Comparison of ENCODE assay signal across 10 cellular contexts in genomic region chr6:74606488-74607135, GRCh38.
DNase-seq lines count a peak whose midpoint lies in the region; ATAC-seq and TF ChIP-seq lines count a peak whose summit lies in the region.
"Had no signal": no experiment of that assay in that cellular context is flagged by ENCODE, and none has a peak within 500 bp of the region (broad histone marks: within the 10 kb centered on the region; RNA-seq: fewer than 3 reads in every experiment).

No MANE protein-coding gene starts in this region.

- H3K4me3 ChIP-seq in fibroblast of pulmonary artery (replicated peaks; ENCODE audit: low read depth, low read length), result peak overlapping the region; percentile 30

- H3K36me3 Mint-ChIP-seq in T-cell, result no peaks in the 10 kb centered on the region

- CTCF ChIA-PET in RWPE1 (lab: Yijun Ruan, JAX) (no interaction called here), T-cell (lab: Charles Lee) (interaction anchor here in 1 of 2 donors (0.6 kb wide), 1 partner anchor 604 kb away, joined by 3 read pairs; no protein-coding TSS in a partner anchor)

- H3K27ac Mint-ChIP-seq in T-cell, result no peak overlapping the region

- TF ChIP-seq CTCF in RWPE1 (conservative IDR thresholded peaks at IDR 0.05; ENCODE audit: low read depth) (no peak), fibroblast of pulmonary artery (IDR thresholded peaks at IDR 0.05; ENCODE audit: low read length, missing control alignments) (no peak)

- H3K4me3 Mint-ChIP-seq in T-cell, result no peak overlapping the region
- H3K4me3 Mint-ChIP-seq: neural crest cell had no signal

- H3K4me1 Mint-ChIP-seq in T-cell, result no peaks in the 10 kb centered on the region

- H3K27me3 Mint-ChIP-seq in T-cell, result no peaks in the 10 kb centered on the region

- no peak overlapping the region for H3K27ac ChIP-seq in RWPE1

- POLR2A ChIA-PET in RWPE1 (lab: Yijun Ruan, JAX; ENCODE audit: low non-redundant PET) (no interaction called here), T-cell (lab: Charles Lee) (no interaction called here)

- ATAC-seq in HG02981 (IDR thresholded peaks at IDR 0.05; ENCODE audit: unreplicated experiment), result no peak
- no peak for ATAC-seq in T-cell (replicated peaks in 1 of 4)
- no peak for ATAC-seq in GM18502 (IDR thresholded peaks at IDR 0.05; ENCODE audit: poor library complexity, unreplicated experiment)

- peak; percentile 95 for DNase-seq in EL
- peak; percentile 76 for DNase-seq in RWPE1 (ENCODE audit: low spot score)
- peak; percentile 97 for DNase-seq in fibroblast of pulmonary artery (ENCODE audit: low read depth)
- peak; percentile 64 for DNase-seq in pulmonary artery endothelial cell (ENCODE audit: low read depth, low spot score)
- no peak for DNase-seq in T-cell
- no peak for DNase-seq in activated naive CD4-positive, alpha-beta T cell treated with Interleukin-2 at 50 U/mL for 16 hours
- DNase-seq: NCI-H1417 treated with DMSO at 0.1 percent for 48 hours had no signal

- H3K9me3 Mint-ChIP-seq in T-cell, result peaks cover 0 to 5% (median 0%) of the 10 kb centered on the region in 3 donors

Comparison
In these comparisons a context has a peak if more than half of its experiments do, and no peak if none do; other contexts are left out.
1. DNase-seq: peak in EL (single experiment), RWPE1 (single experiment), fibroblast of pulmonary artery (single experiment) and pulmonary artery endothelial cell (single experiment); none in T-cell (0 of 34) and activated naive CD4-positive, alpha-beta T cell treated with Interleukin-2 at 50 U/mL for 16 hours (single experiment).